In the genomic region with DNA sequence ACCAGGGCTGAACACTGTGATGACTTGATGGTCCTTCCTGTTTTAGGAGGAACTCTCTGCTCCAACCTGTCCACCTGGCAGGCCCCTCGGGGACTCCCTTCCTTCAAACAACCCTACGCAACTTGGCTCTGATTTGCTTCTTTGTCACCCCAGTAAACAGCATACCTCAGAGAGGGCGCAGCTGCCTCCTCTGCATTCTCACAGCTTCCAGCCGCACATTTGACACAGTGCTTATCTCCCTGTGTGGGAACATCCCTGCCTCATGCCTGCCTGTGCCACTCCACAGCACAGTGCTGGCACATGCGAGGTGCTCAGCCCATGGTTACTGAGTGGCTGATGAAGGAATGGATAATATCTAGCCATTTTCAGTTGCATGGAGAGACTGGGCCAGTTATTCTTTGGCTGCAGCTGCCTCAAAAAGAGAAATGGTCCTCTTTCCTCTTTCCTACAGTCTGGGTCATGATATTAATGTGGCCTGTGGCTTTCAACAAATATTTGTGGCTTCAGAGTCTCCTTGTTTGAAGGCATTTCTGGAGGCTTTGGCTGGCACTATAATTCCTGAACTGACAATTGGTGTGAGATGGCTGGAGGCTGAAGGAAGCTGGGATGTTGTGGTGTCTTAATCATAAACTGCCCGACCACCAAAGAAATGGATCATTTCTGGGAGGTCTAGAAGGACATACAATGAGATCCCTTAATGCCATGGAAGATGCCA, we compare ENCODE assay signal across 17 cellular contexts.
A peak's percentile ranks its signal among the peaks of the same experiment; 100 is the strongest.
DNase-seq lines count a peak whose midpoint lies in the region; ATAC-seq and TF ChIP-seq lines count a peak whose summit lies in the region.
"Had no signal": no experiment of that assay in that cellular context is flagged by ENCODE, and none has a peak within 500 bp of the region (broad histone marks: within the 10 kb centered on the region; RNA-seq: fewer than 3 reads in every experiment).

No MANE protein-coding gene starts in this region.

- no peak overlapping the region for H3K27ac Mint-ChIP-seq in activated CD4-positive, alpha-beta T cell treated with anti-CD3 and anti-CD28 coated beads, Interleukin-2, amount 10 ng/mL, durations not matched to agents 7 days and 5 days
- H3K27ac Mint-ChIP-seq: activated T-helper 1 cell treated with anti-CD3 and anti-CD28 coated beads, Interleukin-12 subunit alpha, Interleukin-12 subunit beta, Interleukin-2, Interleukin-4 antibody, amounts not matched to agents 30 ng/mL and 10 ng/mL and 1 ng/mL, durations not matched to agents 14 hours and 24 hours and 36 hours had no signal

- WGBS in GM23248 (ENCODE audit: low coverage in 1 of 2, low lambda C conversion rate in 2 of 2, missing lambda C conversion rate in 2 of 2), 2 experiments, result 84 to 90% methylated on average over 6 of the region's 6 CpGs
- 43 to 61% (median 49%) methylated on average over 6 of the region's 6 CpGs for WGBS in heart left ventricle, 4 donors
- 67 to 75% methylated on average over 5 to 6 of the region's 6 CpGs for WGBS in testis, 2 donors

- peaks cover 7% of the 10 kb centered on the region; the same call in 1 of the 2 replicates for H3F3A ChIP-seq in GM23248 (ENCODE audit: insufficient read depth)

- no peak overlapping the region for H2AFZ ChIP-seq in GM23248

- H3K9me3 Mint-ChIP-seq in activated CD4-positive, alpha-beta T cell treated with anti-CD3 and anti-CD28 coated beads, Interleukin-2, amount 10 ng/mL, durations not matched to agents 7 days and 5 days, result no peaks in the 10 kb centered on the region
- H3K9me3 Mint-ChIP-seq: activated T-helper 1 cell treated with anti-CD3 and anti-CD28 coated beads, Interleukin-12 subunit alpha, Interleukin-12 subunit beta, Interleukin-2, Interleukin-4 antibody, amounts not matched to agents 30 ng/mL and 10 ng/mL and 1 ng/mL, durations not matched to agents 14 hours and 24 hours and 36 hours; CD4-positive, CD25-positive, alpha-beta regulatory T cell had no signal

- H3K9me3 ChIP-seq in GM23248 (ENCODE audit: low read depth) (no peaks in the 10 kb centered on the region), heart left ventricle (no peaks in the 10 kb centered on the region), testis (no peaks in the 10 kb centered on the region), upper lobe of right lung (no peaks in the 10 kb centered on the region)
- H3K9me3 ChIP-seq: thyroid gland had no signal

- H3K9me2 ChIP-seq in GM23248 (ENCODE audit: insufficient read depth), result no peaks in the 10 kb centered on the region

- peaks cover 3% of the 10 kb centered on the region for H3K27me3 Mint-ChIP-seq in activated CD4-positive, alpha-beta T cell treated with anti-CD3 and anti-CD28 coated beads, Interleukin-2, amount 10 ng/mL, durations not matched to agents 7 days and 5 days

- no peaks in the 10 kb centered on the region for H3K36me3 Mint-ChIP-seq in activated CD4-positive, alpha-beta T cell treated with anti-CD3 and anti-CD28 coated beads, Interleukin-2, amount 10 ng/mL, durations not matched to agents 7 days and 5 days (ENCODE audit: low read depth)
- H3K36me3 Mint-ChIP-seq: CD4-positive, CD25-positive, alpha-beta regulatory T cell had no signal

- H3K27me3 ChIP-seq in GM23248 (replicated peaks; ENCODE audit: insufficient read depth) (no peaks in the 10 kb centered on the region), heart left ventricle (no peaks in the 10 kb centered on the region), testis (no peaks in the 10 kb centered on the region), upper lobe of right lung (no peaks in the 10 kb centered on the region)
- H3K27me3 ChIP-seq: thyroid gland had no signal

- CTCF ChIA-PET in activated CD4-positive, alpha-beta T cell treated with anti-CD3 and anti-CD28 coated beads, Interleukin-2, amount 10 ng/mL, durations not matched to agents 7 days and 5 days (lab: Charles Lee), result interaction anchor here (0.8 to 1.7 kb wide), 3 partner anchors 9 to 70 kb away, joined by 3 to 5 read pairs (median 4); no protein-coding TSS in a partner anchor

- H3K36me3 ChIP-seq in GM23248 (ENCODE audit: low read depth) (no peaks in the 10 kb centered on the region), heart left ventricle (no peaks in the 10 kb centered on the region), testis (ENCODE audit: low read depth, missing control alignments) (no peaks in the 10 kb centered on the region), upper lobe of right lung (no peaks in the 10 kb centered on the region)
- H3K36me3 ChIP-seq: thyroid gland had no signal

- H3K4me1 ChIP-seq in GM23248 (ENCODE audit: insufficient read depth) (peaks cover 26% of the 10 kb centered on the region), heart left ventricle (peaks cover 0 to 67% (median 19%) of the 10 kb centered on the region in 12 donors), testis (peaks cover 3% of the 10 kb centered on the region), upper lobe of right lung (no peaks in the 10 kb centered on the region)

- POLR2A ChIA-PET in activated CD4-positive, alpha-beta T cell treated with anti-CD3 and anti-CD28 coated beads, Interleukin-2, amount 10 ng/mL, durations not matched to agents 7 days and 5 days (lab: Charles Lee), result interaction anchor here (0.6 kb wide), 1 partner anchor 136 kb away, joined by 5 read pairs; no protein-coding TSS in a partner anchor

- intact Hi-C loops in heart left ventricle (cut with DNase I), result loop anchor here in 3 of 10 donors (2.0 to 10.0 kb wide), 3 partner anchors 69 to 75 kb away; no protein-coding TSS in a partner anchor
- intact Hi-C loops in testis (cut with DNase I; ENCODE audit: low total_unique reads), result no loop called here
- intact Hi-C loops in upper lobe of right lung (cut with DNase I), result no loop called here

- TF ChIP-seq CTCF in heart left ventricle (IDR thresholded peaks at IDR 0.05) (no peak), testis (IDR thresholded peaks at IDR 0.05) (no peak), upper lobe of right lung (IDR thresholded peaks at IDR 0.05) (no peak)

- H3K27ac ChIP-seq in GM23248, result no peak overlapping the region
- peak overlapping the region in 11 of 12 donors; percentile 4 to 94 (median 84) for H3K27ac ChIP-seq in heart left ventricle
- no peak overlapping the region for H3K27ac ChIP-seq in testis
- H3K27ac ChIP-seq in upper lobe of right lung, result no peak overlapping the region
- H3K27ac ChIP-seq: skin epidermis, thyroid gland had no signal

- DNase-seq in GM23248 (peak; percentile 61), heart left ventricle (peak in 1 of 5 donors; percentile 61), testis (peak; percentile 27), upper lobe of right lung (no peak)
- DNase-seq in central memory CD4-positive, alpha-beta T cell, result no peak
- DNase-seq in activated CD4-positive, alpha-beta T cell treated with anti-CD3 and anti-CD28 coated beads, Interleukin-2, amount 10 ng/mL, durations not matched to agents 7 days and 5 days, result no peak
- DNase-seq: activated CD4-positive, alpha-beta T cell treated with anti-CD3 and anti-CD28 coated beads, Interleukin-2, amount 50 U/mL, for 48 hours; CD4-positive, CD25-positive, alpha-beta regulatory T cell; KG1; midbrain; NCI-H1436; NCI-H226; thyroid gland had no signal

- no peaks in the 10 kb centered on the region for H3K79me2 ChIP-seq in GM23248 (ENCODE audit: insufficient read depth)

- no peak for TF ChIP-seq POLR2A in heart left ventricle (IDR thresholded peaks at IDR 0.05)
- TF ChIP-seq POLR2A in testis (IDR thresholded peaks at IDR 0.05), result no peak

- no peak overlapping the region for H3K4me3 Mint-ChIP-seq in activated CD4-positive, alpha-beta T cell treated with anti-CD3 and anti-CD28 coated beads, Interleukin-2, amount 10 ng/mL, durations not matched to agents 7 days and 5 days
- H3K4me3 Mint-ChIP-seq: activated T-helper 1 cell treated with anti-CD3 and anti-CD28 coated beads, Interleukin-12 subunit alpha, Interleukin-12 subunit beta, Interleukin-2, Interleukin-4 antibody, amounts not matched to agents 30 ng/mL and 10 ng/mL and 1 ng/mL, durations not matched to agents 14 hours and 24 hours and 36 hours; CD4-positive, CD25-positive, alpha-beta regulatory T cell had no signal

- H4K20me1 ChIP-seq in GM23248 (ENCODE audit: insufficient read depth), result no peaks in the 10 kb centered on the region

- in situ Hi-C loops in GM23248 (cut with MboI), result no loop called here

- ATAC-seq in SK-N-SH treated with all-trans-retinoic acid at 6 μM for 48 hours (peak; percentile 25), heart left ventricle (peak; percentile 38 to 72 (median 60)), upper lobe of right lung (no peak), GM18511 (IDR thresholded peaks at IDR 0.05; ENCODE audit: unreplicated experiment) (no peak)

- peaks cover 4% of the 10 kb centered on the region for H3K4me1 Mint-ChIP-seq in activated CD4-positive, alpha-beta T cell treated with anti-CD3 and anti-CD28 coated beads, Interleukin-2, amount 10 ng/mL, durations not matched to agents 7 days and 5 days

- no peak overlapping the region for H3K9ac ChIP-seq in GM23248

- H3K4me2 ChIP-seq in GM23248 (ENCODE audit: unreplicated experiment), result no peak overlapping the region

- H3K4me3 ChIP-seq in GM23248 (no peak overlapping the region), heart left ventricle (no peak overlapping the region), testis (no peak overlapping the region), upper lobe of right lung (no peak overlapping the region)
- H3K4me3 ChIP-seq: skin epidermis, thyroid gland had no signal

TF ChIP-seq in SK-N-SH treated with all-trans-retinoic acid at 6 μM for 48 hours, 23 proteins besides CTCF, POLR2A, EP300 and RAD21:
- no peak for TF ChIP-seq ISL1 (CRISPR knock-in tag; IDR thresholded peaks at IDR 0.05)
- TF ChIP-seq GLIS3 (CRISPR knock-in tag; IDR thresholded peaks at IDR 0.05), result no peak
- no peak for TF ChIP-seq OSR1 (CRISPR knock-in tag; IDR thresholded peaks at IDR 0.05)

Comparison
In these comparisons a context has a peak if more than half of its experiments do, and no peak if none do; other contexts are left out.
1. DNase-seq: peak in GM23248 (single experiment) and testis (single experiment); none in central memory CD4-positive, alpha-beta T cell (single experiment), upper lobe of right lung (single experiment) and activated CD4-positive, alpha-beta T cell treated with anti-CD3 and anti-CD28 coated beads, Interleukin-2, amount 10 ng/mL, durations not matched to agents 7 days and 5 days (single experiment).
2. H3K27ac ChIP-seq: peak in heart left ventricle (11 of 12); none in GM23248 (single experiment), testis (0 of 2) and upper lobe of right lung (single experiment).
3. ATAC-seq: peak in SK-N-SH treated with all-trans-retinoic acid at 6 μM for 48 hours (single experiment) and heart left ventricle (4 of 4); none in upper lobe of right lung (single experiment) and GM18511 (single experiment).